Comparison of ENCODE assay signal across 8 cellular contexts in genomic region chr16:75250809-75251279, GRCh38. TPM values are rescaled to one million over a fixed set of nuclear protein-coding genes. Genes with fewer than 3 reads are reported as not detected.
DNase-seq lines count a peak whose midpoint lies in the region; ATAC-seq and TF ChIP-seq lines count a peak whose summit lies in the region.

No MANE protein-coding gene starts in this region.

- no peak for ATAC-seq in CD4-positive, alpha-beta T cell (ENCODE audit: poor library complexity)
- peak; percentile 37 for ATAC-seq in GM19372 (IDR thresholded peaks at IDR 0.05; ENCODE audit: low read depth, unreplicated experiment)
- ATAC-seq in HG03457 (IDR thresholded peaks at IDR 0.05; ENCODE audit: unreplicated experiment): peak; percentile 14
- peak; percentile 45 for ATAC-seq in left lung
- ATAC-seq in GM18873 (IDR thresholded peaks at IDR 0.05; ENCODE audit: low FRiP score, unreplicated experiment): no peak

- H3K36me3 ChIP-seq in brain microvascular endothelial cell (replicated peaks) (peaks cover 6% of the 10 kb centered on the region), left lung (no peaks in the 10 kb centered on the region), urinary bladder (ENCODE audit: insufficient read depth) (no peaks in the 10 kb centered on the region)

- H3K27me3 ChIP-seq in CD4-positive, alpha-beta T cell (ENCODE audit: control insufficient read depth, insufficient read depth, low read length): peaks cover 53% of the 10 kb centered on the region
- no peaks in the 10 kb centered on the region for H3K27me3 ChIP-seq in brain microvascular endothelial cell (replicated peaks)
- peaks cover 0 to 87% of the 10 kb centered on the region in 2 donors for H3K27me3 ChIP-seq in left lung

- peaks cover 5% of the 10 kb centered on the region for H3K4me1 Mint-ChIP-seq in CD4-positive, alpha-beta T cell (ENCODE audit: low read depth)

- no peak for TF ChIP-seq CTCF in CD4-positive, alpha-beta T cell (IDR thresholded peaks at IDR 0.05)
- TF ChIP-seq CTCF in brain microvascular endothelial cell (IDR thresholded peaks at IDR 0.05; ENCODE audit: low read depth, low read length, missing control alignments) (no peak), left lung (IDR thresholded peaks at IDR 0.05) (no peak)

- no peak for DNase-seq in CD4-positive, alpha-beta T cell
- DNase-seq in brain microvascular endothelial cell (no peak), left lung (peak in 1 of 2 donors; percentile 86), NK-92 (lab: John Stamatoyannopoulos, UW; ENCODE audit: unreplicated experiment) (no peak)

- peak overlapping the region; percentile 77 for H3K4me3 Mint-ChIP-seq in CD4-positive, alpha-beta T cell

- no peak overlapping the region for H3K27ac Mint-ChIP-seq in CD4-positive, alpha-beta T cell

- no peak overlapping the region for H3K27ac ChIP-seq in CD4-positive, alpha-beta T cell (ENCODE audit: low read depth, low read length)
- H3K27ac ChIP-seq in brain microvascular endothelial cell (peak overlapping the region; percentile 98), left lung (peak overlapping the region; percentile 82 to 87), urinary bladder (ENCODE audit: low read depth) (peak overlapping the region; percentile 58)

- intact Hi-C loops in CD4-positive, alpha-beta T cell (cut with DNase I, micrococcal nuclease): no loop called here
- intact Hi-C loops in left lung (cut with DNase I): no loop called here

- H3K27me3 Mint-ChIP-seq in CD4-positive, alpha-beta T cell: peaks cover 40% of the 10 kb centered on the region

- in situ Hi-C loops in brain microvascular endothelial cell (cut with HindIII; ENCODE audit: low pct_ligation_motif_present, low sequenced_read_pairs): no loop called here

- POLR2A ChIA-PET in CD4-positive, alpha-beta T cell (lab: Charles Lee): no interaction called here

- H3K4me1 ChIP-seq in left lung (peaks cover 58 to 94% of the 10 kb centered on the region in 2 donors), urinary bladder (ENCODE audit: insufficient read depth) (no peaks in the 10 kb centered on the region)

- WGBS in urinary bladder: under 1% methylated on average over 59 of the region's 59 CpGs

- H3K4me3 ChIP-seq in brain microvascular endothelial cell (ENCODE audit: low read depth, low read length) (peak overlapping the region; percentile 86), left lung (peak overlapping the region; percentile 58 to 92), urinary bladder (ENCODE audit: low read depth, low read length) (peak overlapping the region; percentile 75)

- CTCF ChIA-PET in CD4-positive, alpha-beta T cell (lab: Charles Lee): no interaction called here

- no peaks in the 10 kb centered on the region for H3K9me3 Mint-ChIP-seq in CD4-positive, alpha-beta T cell

- H3K36me3 Mint-ChIP-seq in CD4-positive, alpha-beta T cell (ENCODE audit: low read depth): no peaks in the 10 kb centered on the region

- no peaks in the 10 kb centered on the region for H3K9me3 ChIP-seq in CD4-positive, alpha-beta T cell (ENCODE audit: control insufficient read depth, low read length)
- H3K9me3 ChIP-seq in left lung: no peaks in the 10 kb centered on the region

RNA-seq across cellular contexts. Expression of gene BCAR1, which starts 0.6 kb away (rescaled TPM):
- total RNA-seq in CD4-positive, alpha-beta T cell: under 1 TPM; 0.08 to 0.17 TPM
- total RNA-seq in left lung: 10 to 100 TPM; 67.6 to 73.6 TPM
- total RNA-seq in urinary bladder: 24.0 TPM
- 40.4 TPM for polyA plus RNA-seq in urinary bladder

RNA-seq across cellular contexts. Expression of gene CTRB1, which starts 32.1 kb away (rescaled TPM):
- total RNA-seq in CD4-positive, alpha-beta T cell: not detected
- total RNA-seq in left lung: not detected
- not detected for total RNA-seq in urinary bladder
- 1.6 TPM for polyA plus RNA-seq in urinary bladder

RNA-seq across cellular contexts. Expression of gene CTRB2, which starts 43.9 kb away (rescaled TPM):
- not detected for total RNA-seq in CD4-positive, alpha-beta T cell
- total RNA-seq in left lung (not detected), urinary bladder (not detected)
- polyA plus RNA-seq in urinary bladder: 2.6 TPM

Comparison
In these comparisons a context has a peak if more than half of its experiments do, and no peak if none do; other contexts are left out.
1. ATAC-seq: peak in GM19372 (single experiment), HG03457 (single experiment) and left lung (single experiment); none in CD4-positive, alpha-beta T cell (single experiment) and GM18873 (single experiment).
2. RNA of gene BCAR1, which starts 0.6 kb away (total RNA-seq): 67.6 to 73.6 TPM in left lung and 24.0 TPM in urinary bladder (single experiment); 0.08 to 0.17 TPM in CD4-positive, alpha-beta T cell; every median in the first group is over 10 times any median in the second.
3. Peak in every context shown above with its lines, with median percentiles within 50 percentile points of each other: H3K4me3 ChIP-seq.